ENCODE assay signal across 37 cellular contexts in genomic region chrX:25288676-25289075, GRCh38.
"Had no signal": no experiment of that assay in that cellular context is flagged by ENCODE, and none has a peak within 500 bp of the region (broad histone marks: within the 10 kb centered on the region; RNA-seq: fewer than 3 reads in every experiment).

No MANE protein-coding gene starts in this region.

- H3K27ac ChIP-seq: ascending aorta, cardiac muscle cell, WERI-Rb-1 had no signal

- H3K9me3 Mint-ChIP-seq: activated CD4-positive, alpha-beta memory T cell treated with anti-CD3 and anti-CD28 coated beads, Interleukin-2, amount 10 ng/mL, durations not matched to agents 7 days and 5 days; activated CD4-positive, alpha-beta T cell treated with anti-CD3 and anti-CD28 coated beads, Interleukin-2, amount 10 ng/mL, durations not matched to agents 7 days and 5 days; activated naive CD4-positive, alpha-beta T cell treated with anti-CD3 and anti-CD28 coated beads, Interleukin-2, amount 10 ng/mL, durations not matched to agents 7 days and 5 days; activated naive CD4-positive, alpha-beta T cell treated with anti-CD3 and anti-CD28 coated beads, Interleukin-2, amount 50 U/mL, for 24 hours; activated naive CD8-positive, alpha-beta T cell treated with anti-CD3 and anti-CD28 coated beads, Interleukin-2, amount 10 ng/mL, durations not matched to agents 7 days and 5 days; activated naive CD8-positive, alpha-beta T cell treated with anti-CD3 and anti-CD28 coated beads, Interleukin-2, amount 50 U/mL, for 24 hours; activated T-cell treated with anti-CD3 and anti-CD28 coated beads, Interleukin-2, amount 50 U/mL, for 24 hours; activated T-helper 2 cell treated with anti-CD3 and anti-CD28 coated beads, Interferon-gamma antibody, Interleukin-2, Interleukin-4, amounts not matched to agents 10 μg/mL and 5 μg/mL and 100 μg/mL, durations not matched to agents 14 hours and 24 hours and 36 hours; brain; central memory CD8-positive, alpha-beta T cell; T-helper 1 cell treated with Interleukin-12 subunit alpha and Interleukin-12 subunit beta and Interleukin-4 antibody, amounts not matched to agents 30 μg/mL and 1 μg/mL, for 36 hours; T-helper 2 cell treated with Interferon-gamma antibody and Interleukin-4, amounts not matched to agents 5 μg/mL and 100 μg/mL, for 36 hours; WTC11 had no signal

- H3K4me1 ChIP-seq: ascending aorta had no signal

- H3K27me3 ChIP-seq: ascending aorta, cardiac muscle cell had no signal

- H3K27ac Mint-ChIP-seq: activated CD4-positive, alpha-beta memory T cell treated with anti-CD3 and anti-CD28 coated beads, Interleukin-2, amount 10 ng/mL, durations not matched to agents 7 days and 5 days; activated CD4-positive, alpha-beta T cell treated with anti-CD3 and anti-CD28 coated beads for 36 hours; activated CD4-positive, alpha-beta T cell treated with anti-CD3 and anti-CD28 coated beads, Interleukin-2, amount 10 ng/mL, durations not matched to agents 7 days and 5 days; activated CD8-positive, alpha-beta T cell treated with anti-CD3 and anti-CD28 coated beads, Interleukin-2, amount 10 ng/mL, durations not matched to agents 7 days and 5 days; activated naive CD4-positive, alpha-beta T cell treated with anti-CD3 and anti-CD28 coated beads, Interleukin-2, amount 10 ng/mL, durations not matched to agents 7 days and 5 days; activated naive CD4-positive, alpha-beta T cell treated with anti-CD3 and anti-CD28 coated beads, Interleukin-2, amount 50 U/mL, for 24 hours; activated naive CD8-positive, alpha-beta T cell; activated naive CD8-positive, alpha-beta T cell treated with anti-CD3 and anti-CD28 coated beads, Interleukin-2, amount 10 ng/mL, durations not matched to agents 7 days and 5 days; activated naive CD8-positive, alpha-beta T cell treated with anti-CD3 and anti-CD28 coated beads, Interleukin-2, amount 50 U/mL, for 24 hours; activated T-cell treated with anti-CD3 and anti-CD28 coated beads, Interleukin-2, amount 50 U/mL, for 24 hours; activated T-helper 2 cell treated with anti-CD3 and anti-CD28 coated beads, Interferon-gamma antibody, Interleukin-2, Interleukin-4, amounts not matched to agents 10 μg/mL and 5 μg/mL and 100 μg/mL, durations not matched to agents 14 hours and 24 hours and 36 hours; brain; T-helper 1 cell treated with Interleukin-12 subunit alpha and Interleukin-12 subunit beta and Interleukin-4 antibody, amounts not matched to agents 30 μg/mL and 1 μg/mL, for 36 hours; T-helper 2 cell treated with Interferon-gamma antibody and Interleukin-4, amounts not matched to agents 5 μg/mL and 100 μg/mL, for 36 hours; WTC11 had no signal

- DNase-seq: activated CD4-positive, alpha-beta memory T cell treated with anti-CD3 and anti-CD28 coated beads, Interleukin-2, amount 10 ng/mL, durations not matched to agents 7 days and 5 days; activated CD4-positive, alpha-beta T cell treated with anti-CD3 and anti-CD28 coated beads for 1 hour; activated CD4-positive, alpha-beta T cell treated with anti-CD3 and anti-CD28 coated beads for 36 hours; activated CD4-positive, alpha-beta T cell treated with anti-CD3 and anti-CD28 coated beads for 48 hours; activated CD4-positive, alpha-beta T cell treated with anti-CD3 and anti-CD28 coated beads, Interleukin-2, amount 10 ng/mL, durations not matched to agents 7 days and 5 days; activated CD4-positive, alpha-beta T cell treated with anti-CD3 and anti-CD28 coated beads, Interleukin-2, amount 50 U/mL, for 48 hours; activated CD4-positive, CD25-positive, alpha-beta regulatory T cell; activated CD8-positive, alpha-beta memory T cell treated with anti-CD3 and anti-CD28 coated beads for 24 hours; activated CD8-positive, alpha-beta memory T cell treated with anti-CD3 and anti-CD28 coated beads, Interleukin-2, amount 50 U/mL, for 4 hours; activated CD8-positive, alpha-beta T cell treated with anti-CD3 and anti-CD28 coated beads, Interleukin-2, amount 10 ng/mL, durations not matched to agents 7 days and 5 days; activated effector memory CD4-positive, alpha-beta T cell treated with Interleukin-2 at 50 U/mL for 16 hours; activated gamma-delta T cell; activated naive CD4-positive, alpha-beta T cell treated with anti-CD3 and anti-CD28 coated beads, Interleukin-2, amount 10 ng/mL, durations not matched to agents 7 days and 5 days; activated naive CD4-positive, alpha-beta T cell treated with Interleukin-2 at 50 U/mL for 16 hours; activated naive CD8-positive, alpha-beta T cell treated with anti-CD3 and anti-CD28 coated beads, Interleukin-2, amount 10 ng/mL, durations not matched to agents 7 days and 5 days; activated naive CD8-positive, alpha-beta T cell treated with anti-CD3 and anti-CD28 coated beads, Interleukin-2, amount 50 U/mL, for 24 hours; activated T-cell treated with anti-CD3 and anti-CD28 coated beads, Interleukin-2, amount 50 U/mL, for 24 hours; activated T-cell treated with anti-CD3 and anti-CD28 coated beads, Interleukin-2, amount 50 U/mL, for 48 hours; amygdala; anterior cingulate cortex; caudate nucleus; cerebellar nuclear complex; T-helper 1 cell; T-helper 2 cell; T-helper 9 cell; WERI-Rb-1 had no signal

- H3K4me3 Mint-ChIP-seq: activated CD4-positive, alpha-beta memory T cell treated with anti-CD3 and anti-CD28 coated beads, Interleukin-2, amount 10 ng/mL, durations not matched to agents 7 days and 5 days; activated CD4-positive, alpha-beta T cell treated with anti-CD3 and anti-CD28 coated beads for 36 hours; activated CD4-positive, alpha-beta T cell treated with anti-CD3 and anti-CD28 coated beads, Interleukin-2, amount 10 ng/mL, durations not matched to agents 7 days and 5 days; activated CD8-positive, alpha-beta T cell treated with anti-CD3 and anti-CD28 coated beads, Interleukin-2, amount 10 ng/mL, durations not matched to agents 7 days and 5 days; activated naive CD4-positive, alpha-beta T cell treated with anti-CD3 and anti-CD28 coated beads, Interleukin-2, amount 10 ng/mL, durations not matched to agents 7 days and 5 days; activated naive CD4-positive, alpha-beta T cell treated with anti-CD3 and anti-CD28 coated beads, Interleukin-2, amount 50 U/mL, for 24 hours; activated naive CD8-positive, alpha-beta T cell; activated naive CD8-positive, alpha-beta T cell treated with anti-CD3 and anti-CD28 coated beads, Interleukin-2, amount 10 ng/mL, durations not matched to agents 7 days and 5 days; activated naive CD8-positive, alpha-beta T cell treated with anti-CD3 and anti-CD28 coated beads, Interleukin-2, amount 50 U/mL, for 24 hours; activated T-cell treated with anti-CD3 and anti-CD28 coated beads, Interleukin-2, amount 50 U/mL, for 24 hours; brain; central memory CD8-positive, alpha-beta T cell; T-helper 1 cell treated with Interleukin-12 subunit alpha and Interleukin-12 subunit beta and Interleukin-4 antibody, amounts not matched to agents 30 μg/mL and 1 μg/mL, for 36 hours; T-helper 2 cell treated with Interferon-gamma antibody and Interleukin-4, amounts not matched to agents 5 μg/mL and 100 μg/mL, for 36 hours; WTC11 had no signal

- H3K36me3 ChIP-seq: ascending aorta, cardiac muscle cell, WERI-Rb-1 had no signal

- H3K9me3 ChIP-seq: ascending aorta had no signal

- H3K27me3 Mint-ChIP-seq: activated CD4-positive, alpha-beta memory T cell treated with anti-CD3 and anti-CD28 coated beads, Interleukin-2, amount 10 ng/mL, durations not matched to agents 7 days and 5 days; activated CD4-positive, alpha-beta T cell treated with anti-CD3 and anti-CD28 coated beads for 36 hours; activated CD4-positive, alpha-beta T cell treated with anti-CD3 and anti-CD28 coated beads, Interleukin-2, amount 10 ng/mL, durations not matched to agents 7 days and 5 days; activated naive CD4-positive, alpha-beta T cell treated with anti-CD3 and anti-CD28 coated beads, Interleukin-2, amount 10 ng/mL, durations not matched to agents 7 days and 5 days; activated naive CD4-positive, alpha-beta T cell treated with anti-CD3 and anti-CD28 coated beads, Interleukin-2, amount 50 U/mL, for 24 hours; activated naive CD8-positive, alpha-beta T cell; activated naive CD8-positive, alpha-beta T cell treated with anti-CD3 and anti-CD28 coated beads, Interleukin-2, amount 50 U/mL, for 24 hours; central memory CD8-positive, alpha-beta T cell had no signal

- H3K4me3 ChIP-seq: ascending aorta, cardiac muscle cell had no signal

- ATAC-seq: activated CD4-positive, alpha-beta T cell treated with anti-CD3 and anti-CD28 coated beads for 36 hours; activated CD4-positive, CD25-positive, alpha-beta regulatory T cell treated with anti-CD3 and anti-CD28 coated beads, Interleukin-2, amount 50 U/mL, for 24 hours; activated CD8-positive, alpha-beta T cell treated with anti-CD3 and anti-CD28 coated beads, Interleukin-2, amount 10 ng/mL, durations not matched to agents 7 days and 5 days; activated naive CD8-positive, alpha-beta T cell treated with anti-CD3 and anti-CD28 coated beads, Interleukin-2, amount 50 U/mL, for 24 hours; WTC11 had no signal

- H3K36me3 Mint-ChIP-seq: activated naive CD4-positive, alpha-beta T cell treated with anti-CD3 and anti-CD28 coated beads, Interleukin-2, amount 10 ng/mL, durations not matched to agents 7 days and 5 days; activated naive CD4-positive, alpha-beta T cell treated with anti-CD3 and anti-CD28 coated beads, Interleukin-2, amount 50 U/mL, for 24 hours; activated naive CD8-positive, alpha-beta T cell; activated naive CD8-positive, alpha-beta T cell treated with anti-CD3 and anti-CD28 coated beads, Interleukin-2, amount 10 ng/mL, durations not matched to agents 7 days and 5 days; brain; WTC11 had no signal

- H3K4me1 Mint-ChIP-seq: activated CD4-positive, alpha-beta memory T cell treated with anti-CD3 and anti-CD28 coated beads, Interleukin-2, amount 10 ng/mL, durations not matched to agents 7 days and 5 days; activated CD4-positive, alpha-beta T cell treated with anti-CD3 and anti-CD28 coated beads for 36 hours; activated CD4-positive, alpha-beta T cell treated with anti-CD3 and anti-CD28 coated beads, Interleukin-2, amount 10 ng/mL, durations not matched to agents 7 days and 5 days; activated naive CD4-positive, alpha-beta T cell treated with anti-CD3 and anti-CD28 coated beads, Interleukin-2, amount 10 ng/mL, durations not matched to agents 7 days and 5 days; activated naive CD4-positive, alpha-beta T cell treated with anti-CD3 and anti-CD28 coated beads, Interleukin-2, amount 50 U/mL, for 24 hours; activated naive CD8-positive, alpha-beta T cell treated with anti-CD3 and anti-CD28 coated beads, Interleukin-2, amount 10 ng/mL, durations not matched to agents 7 days and 5 days; activated naive CD8-positive, alpha-beta T cell treated with anti-CD3 and anti-CD28 coated beads, Interleukin-2, amount 50 U/mL, for 24 hours; brain; central memory CD8-positive, alpha-beta T cell; WTC11 had no signal
